1 cellular context compared by ENCODE assay signal in the genomic region with DNA sequence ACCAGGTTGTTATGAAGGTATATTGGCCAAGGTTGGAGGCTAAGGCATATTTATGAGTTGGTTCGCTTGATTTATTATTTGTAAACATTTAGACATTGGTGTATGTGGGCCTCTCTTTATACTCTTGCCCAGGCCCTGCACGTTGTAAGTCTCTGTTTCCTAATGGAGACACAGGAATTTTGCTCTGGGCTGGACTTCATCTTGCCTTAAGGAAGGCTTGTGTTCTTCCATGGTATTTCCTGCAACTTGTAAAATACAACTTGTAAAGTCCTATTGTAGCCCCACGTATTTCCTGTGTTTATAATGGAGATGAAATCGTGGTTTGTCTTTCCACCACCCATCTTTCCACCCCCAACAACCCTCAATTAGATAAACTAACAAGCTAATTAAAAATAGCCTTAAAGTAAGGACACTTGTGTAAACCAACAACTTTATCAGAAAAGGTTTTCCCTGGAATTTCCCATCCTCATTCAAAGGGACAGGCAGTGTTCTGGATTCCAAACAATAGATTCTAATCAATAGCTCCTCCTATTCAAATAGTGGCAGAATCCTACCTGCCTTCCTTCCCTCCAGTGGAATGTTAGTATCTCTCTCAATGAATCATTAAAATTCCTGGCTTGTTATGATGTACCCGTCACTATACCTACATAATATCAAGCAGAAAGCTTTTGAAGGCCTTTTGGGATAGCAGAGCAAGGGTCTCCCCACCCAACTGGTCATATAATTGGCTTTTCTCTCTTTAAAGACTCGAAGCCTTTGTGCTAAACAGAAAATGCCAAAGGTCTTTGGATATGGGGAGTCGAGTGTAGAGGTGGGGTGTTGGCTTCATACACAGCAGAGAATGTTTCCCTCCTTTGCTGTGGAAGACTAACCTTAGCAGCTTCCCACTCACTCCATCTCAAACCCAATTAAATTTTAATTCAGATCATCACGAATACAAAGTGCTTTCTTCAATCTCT.
TF ChIP-seq lines count a peak whose summit lies in the region.

No MANE protein-coding gene starts in this region.

TF ChIP-seq in H1, 55 proteins besides CTCF, POLR2A, EP300 and RAD21 (continued from another document):
- TF ChIP-seq, protein P1, sequence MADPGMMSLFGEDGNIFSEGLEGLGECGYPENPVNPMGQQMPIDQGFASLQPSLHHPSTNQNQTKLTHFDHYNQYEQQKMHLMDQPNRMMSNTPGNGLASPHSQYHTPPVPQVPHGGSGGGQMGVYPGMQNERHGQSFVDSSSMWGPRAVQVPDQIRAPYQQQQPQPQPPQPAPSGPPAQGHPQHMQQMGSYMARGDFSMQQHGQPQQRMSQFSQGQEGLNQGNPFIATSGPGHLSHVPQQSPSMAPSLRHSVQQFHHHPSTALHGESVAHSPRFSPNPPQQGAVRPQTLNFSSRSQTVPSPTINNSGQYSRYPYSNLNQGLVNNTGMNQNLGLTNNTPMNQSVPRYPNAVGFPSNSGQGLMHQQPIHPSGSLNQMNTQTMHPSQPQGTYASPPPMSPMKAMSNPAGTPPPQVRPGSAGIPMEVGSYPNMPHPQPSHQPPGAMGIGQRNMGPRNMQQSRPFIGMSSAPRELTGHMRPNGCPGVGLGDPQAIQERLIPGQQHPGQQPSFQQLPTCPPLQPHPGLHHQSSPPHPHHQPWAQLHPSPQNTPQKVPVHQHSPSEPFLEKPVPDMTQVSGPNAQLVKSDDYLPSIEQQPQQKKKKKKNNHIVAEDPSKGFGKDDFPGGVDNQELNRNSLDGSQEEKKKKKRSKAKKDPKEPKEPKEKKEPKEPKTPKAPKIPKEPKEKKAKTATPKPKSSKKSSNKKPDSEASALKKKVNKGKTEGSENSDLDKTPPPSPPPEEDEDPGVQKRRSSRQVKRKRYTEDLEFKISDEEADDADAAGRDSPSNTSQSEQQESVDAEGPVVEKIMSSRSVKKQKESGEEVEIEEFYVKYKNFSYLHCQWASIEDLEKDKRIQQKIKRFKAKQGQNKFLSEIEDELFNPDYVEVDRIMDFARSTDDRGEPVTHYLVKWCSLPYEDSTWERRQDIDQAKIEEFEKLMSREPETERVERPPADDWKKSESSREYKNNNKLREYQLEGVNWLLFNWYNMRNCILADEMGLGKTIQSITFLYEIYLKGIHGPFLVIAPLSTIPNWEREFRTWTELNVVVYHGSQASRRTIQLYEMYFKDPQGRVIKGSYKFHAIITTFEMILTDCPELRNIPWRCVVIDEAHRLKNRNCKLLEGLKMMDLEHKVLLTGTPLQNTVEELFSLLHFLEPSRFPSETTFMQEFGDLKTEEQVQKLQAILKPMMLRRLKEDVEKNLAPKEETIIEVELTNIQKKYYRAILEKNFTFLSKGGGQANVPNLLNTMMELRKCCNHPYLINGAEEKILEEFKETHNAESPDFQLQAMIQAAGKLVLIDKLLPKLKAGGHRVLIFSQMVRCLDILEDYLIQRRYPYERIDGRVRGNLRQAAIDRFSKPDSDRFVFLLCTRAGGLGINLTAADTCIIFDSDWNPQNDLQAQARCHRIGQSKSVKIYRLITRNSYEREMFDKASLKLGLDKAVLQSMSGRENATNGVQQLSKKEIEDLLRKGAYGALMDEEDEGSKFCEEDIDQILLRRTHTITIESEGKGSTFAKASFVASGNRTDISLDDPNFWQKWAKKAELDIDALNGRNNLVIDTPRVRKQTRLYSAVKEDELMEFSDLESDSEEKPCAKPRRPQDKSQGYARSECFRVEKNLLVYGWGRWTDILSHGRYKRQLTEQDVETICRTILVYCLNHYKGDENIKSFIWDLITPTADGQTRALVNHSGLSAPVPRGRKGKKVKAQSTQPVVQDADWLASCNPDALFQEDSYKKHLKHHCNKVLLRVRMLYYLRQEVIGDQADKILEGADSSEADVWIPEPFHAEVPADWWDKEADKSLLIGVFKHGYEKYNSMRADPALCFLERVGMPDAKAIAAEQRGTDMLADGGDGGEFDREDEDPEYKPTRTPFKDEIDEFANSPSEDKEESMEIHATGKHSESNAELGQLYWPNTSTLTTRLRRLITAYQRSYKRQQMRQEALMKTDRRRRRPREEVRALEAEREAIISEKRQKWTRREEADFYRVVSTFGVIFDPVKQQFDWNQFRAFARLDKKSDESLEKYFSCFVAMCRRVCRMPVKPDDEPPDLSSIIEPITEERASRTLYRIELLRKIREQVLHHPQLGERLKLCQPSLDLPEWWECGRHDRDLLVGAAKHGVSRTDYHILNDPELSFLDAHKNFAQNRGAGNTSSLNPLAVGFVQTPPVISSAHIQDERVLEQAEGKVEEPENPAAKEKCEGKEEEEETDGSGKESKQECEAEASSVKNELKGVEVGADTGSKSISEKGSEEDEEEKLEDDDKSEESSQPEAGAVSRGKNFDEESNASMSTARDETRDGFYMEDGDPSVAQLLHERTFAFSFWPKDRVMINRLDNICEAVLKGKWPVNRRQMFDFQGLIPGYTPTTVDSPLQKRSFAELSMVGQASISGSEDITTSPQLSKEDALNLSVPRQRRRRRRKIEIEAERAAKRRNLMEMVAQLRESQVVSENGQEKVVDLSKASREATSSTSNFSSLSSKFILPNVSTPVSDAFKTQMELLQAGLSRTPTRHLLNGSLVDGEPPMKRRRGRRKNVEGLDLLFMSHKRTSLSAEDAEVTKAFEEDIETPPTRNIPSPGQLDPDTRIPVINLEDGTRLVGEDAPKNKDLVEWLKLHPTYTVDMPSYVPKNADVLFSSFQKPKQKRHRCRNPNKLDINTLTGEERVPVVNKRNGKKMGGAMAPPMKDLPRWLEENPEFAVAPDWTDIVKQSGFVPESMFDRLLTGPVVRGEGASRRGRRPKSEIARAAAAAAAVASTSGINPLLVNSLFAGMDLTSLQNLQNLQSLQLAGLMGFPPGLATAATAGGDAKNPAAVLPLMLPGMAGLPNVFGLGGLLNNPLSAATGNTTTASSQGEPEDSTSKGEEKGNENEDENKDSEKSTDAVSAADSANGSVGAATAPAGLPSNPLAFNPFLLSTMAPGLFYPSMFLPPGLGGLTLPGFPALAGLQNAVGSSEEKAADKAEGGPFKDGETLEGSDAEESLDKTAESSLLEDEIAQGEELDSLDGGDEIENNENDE (IDR thresholded peaks at IDR 0.05; ENCODE audit: insufficient replicate concordance, low read length): no peak
- TF ChIP-seq KDM1A (IDR thresholded peaks at IDR 0.05; ENCODE audit: borderline replicate concordance, low read length): no peak
